5 cellular contexts compared by ENCODE assay signal in the genomic region with DNA sequence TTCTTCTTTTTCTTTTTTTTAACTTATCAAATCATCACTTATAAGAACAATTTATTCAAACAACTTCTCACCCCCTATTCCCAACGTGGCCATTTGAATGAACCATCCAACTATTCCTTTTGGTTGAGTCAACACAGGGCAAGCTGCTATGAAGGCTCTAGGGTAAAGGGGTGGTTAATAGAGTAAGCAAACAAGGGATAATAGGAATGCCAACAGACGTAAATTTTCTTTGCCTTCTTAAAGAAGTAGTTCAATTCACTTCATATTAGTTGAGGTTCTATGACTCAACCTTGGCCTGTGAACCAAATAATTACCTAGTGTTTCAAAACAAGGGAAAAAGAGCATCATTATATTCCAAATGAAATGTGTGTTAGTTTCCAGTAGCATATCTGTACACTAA.
"Had no signal": no experiment of that assay in that cellular context is flagged by ENCODE, and none has a peak within 500 bp of the region (broad histone marks: within the 10 kb centered on the region; RNA-seq: fewer than 3 reads in every experiment).

No MANE protein-coding gene starts in this region.

- H3K4me2 ChIP-seq: GM23338 had no signal

- H3K4me3 ChIP-seq: GM23338, K562 had no signal

- H2AFZ ChIP-seq: GM23338 had no signal

- DNase-seq: H9, HCEC 1CT, IMR-90 had no signal
